In genomic region chr12:54040148-54040494, GRCh38 we compare ENCODE assay signal across 14 cellular contexts. TPM values are rescaled to one million over a fixed set of nuclear protein-coding genes. Genes with fewer than 3 reads are reported as not detected.
A peak's percentile ranks its signal among the peaks of the same experiment; 100 is the strongest.
DNase-seq lines count a peak whose midpoint lies in the region; ATAC-seq and TF ChIP-seq lines count a peak whose summit lies in the region.
"Had no signal": no experiment of that assay in that cellular context is flagged by ENCODE, and none has a peak within 500 bp of the region (broad histone marks: within the 10 kb centered on the region; RNA-seq: fewer than 3 reads in every experiment).

No MANE protein-coding gene starts in this region.

- DNase-seq in ELR (ENCODE audit: low read depth), result peak; percentile 27
- DNase-seq in cerebellar cortex (ENCODE audit: low spot score), result peak; percentile 68
- DNase-seq in sciatic nerve (ENCODE audit: low spot score), result peak; percentile 54
- DNase-seq in RWPE1 (ENCODE audit: low spot score), result no peak
- DNase-seq in body of pancreas, result no peak
- no peak for DNase-seq in activated CD4-positive, alpha-beta T cell treated with anti-CD3 and anti-CD28 coated beads, Interleukin-2, amount 10 ng/mL, durations not matched to agents 7 days and 5 days
- DNase-seq in SHP77 (lab: John Stamatoyannopoulos, UW), result no peak
- DNase-seq: CD4-positive, CD25-positive, alpha-beta regulatory T cell; NCI-H345; sigmoid colon had no signal

- TF ChIP-seq CTCF in RWPE1 (conservative IDR thresholded peaks at IDR 0.05; ENCODE audit: low read depth) (no peak), body of pancreas (IDR thresholded peaks at IDR 0.05) (no peak)

- CTCF ChIA-PET in RWPE1 (lab: Yijun Ruan, JAX), result no interaction called here
- CTCF ChIA-PET in activated CD4-positive, alpha-beta T cell treated with anti-CD3 and anti-CD28 coated beads, Interleukin-2, amount 10 ng/mL, durations not matched to agents 7 days and 5 days (lab: Charles Lee), result interaction anchor here (1.8 kb wide), 2 partner anchors 23 to 99 kb away, joined by 5 to 6 read pairs; no protein-coding TSS in a partner anchor

- TF ChIP-seq RAD21 in Ishikawa (IDR thresholded peaks at IDR 0.05; ENCODE audit: low read depth), result no peak

- TF ChIP-seq EP300 in Ishikawa (IDR thresholded peaks at IDR 0.05; ENCODE audit: borderline replicate concordance), result no peak

- H3K4me3 ChIP-seq in body of pancreas, result no peak overlapping the region
- H3K4me3 ChIP-seq: sigmoid colon had no signal

- intact Hi-C loops in sciatic nerve (cut with DNase I) (no loop called here), body of pancreas (cut with DNase I) (no loop called here)

- no peak overlapping the region for H3K27ac Mint-ChIP-seq in activated CD4-positive, alpha-beta T cell treated with anti-CD3 and anti-CD28 coated beads, Interleukin-2, amount 10 ng/mL, durations not matched to agents 7 days and 5 days
- H3K27ac Mint-ChIP-seq: activated naive CD4-positive, alpha-beta T cell treated with anti-CD3 and anti-CD28 coated beads, Interleukin-2, amount 50 U/mL, for 24 hours had no signal

- TF ChIP-seq POLR2A in body of pancreas (IDR thresholded peaks at IDR 0.05), result no peak

- POLR2A ChIA-PET in RWPE1 (lab: Yijun Ruan, JAX; ENCODE audit: low non-redundant PET), result no interaction called here
- POLR2A ChIA-PET in activated CD4-positive, alpha-beta T cell treated with anti-CD3 and anti-CD28 coated beads, Interleukin-2, amount 10 ng/mL, durations not matched to agents 7 days and 5 days (lab: Charles Lee), result no interaction called here

- H3K9me3 ChIP-seq in body of pancreas, result no peaks in the 10 kb centered on the region
- H3K9me3 ChIP-seq: sigmoid colon had no signal

- peaks cover 3 to 16% of the 10 kb centered on the region in 2 donors for H3K27me3 ChIP-seq in body of pancreas

- no peaks in the 10 kb centered on the region for H3K9me3 Mint-ChIP-seq in activated CD4-positive, alpha-beta T cell treated with anti-CD3 and anti-CD28 coated beads, Interleukin-2, amount 10 ng/mL, durations not matched to agents 7 days and 5 days
- H3K9me3 Mint-ChIP-seq: activated naive CD4-positive, alpha-beta T cell treated with anti-CD3 and anti-CD28 coated beads, Interleukin-2, amount 50 U/mL, for 24 hours had no signal

- H3K4me3 Mint-ChIP-seq in activated CD4-positive, alpha-beta T cell treated with anti-CD3 and anti-CD28 coated beads, Interleukin-2, amount 10 ng/mL, durations not matched to agents 7 days and 5 days, result no peak overlapping the region
- H3K4me3 Mint-ChIP-seq: activated naive CD4-positive, alpha-beta T cell treated with anti-CD3 and anti-CD28 coated beads, Interleukin-2, amount 50 U/mL, for 24 hours had no signal

- WGBS in body of pancreas, 2 donors, result 29 to 38% methylated on average over 4 of the region's 4 CpGs

- peaks cover 11% of the 10 kb centered on the region for H3K4me1 Mint-ChIP-seq in activated CD4-positive, alpha-beta T cell treated with anti-CD3 and anti-CD28 coated beads, Interleukin-2, amount 10 ng/mL, durations not matched to agents 7 days and 5 days

- peak; percentile 78 for ATAC-seq in sciatic nerve
- no peak for ATAC-seq in body of pancreas

- no peaks in the 10 kb centered on the region for H3K4me1 ChIP-seq in body of pancreas
- H3K4me1 ChIP-seq: sigmoid colon had no signal

- H3K27ac ChIP-seq in RWPE1 (no peak overlapping the region), body of pancreas (no peak overlapping the region)

- no peaks in the 10 kb centered on the region for H3K36me3 ChIP-seq in body of pancreas (replicated peaks in 1 of 2; ENCODE audit: insufficient read depth in 1 of 2, low read depth in 2 of 2)
- H3K36me3 ChIP-seq: sigmoid colon had no signal

- H3K36me3 Mint-ChIP-seq in activated CD4-positive, alpha-beta T cell treated with anti-CD3 and anti-CD28 coated beads, Interleukin-2, amount 10 ng/mL, durations not matched to agents 7 days and 5 days (ENCODE audit: low read depth), result no peaks in the 10 kb centered on the region
- H3K36me3 Mint-ChIP-seq: activated naive CD4-positive, alpha-beta T cell treated with anti-CD3 and anti-CD28 coated beads, Interleukin-2, amount 50 U/mL, for 24 hours; CD4-positive, CD25-positive, alpha-beta regulatory T cell had no signal

- H3K27me3 Mint-ChIP-seq in activated CD4-positive, alpha-beta T cell treated with anti-CD3 and anti-CD28 coated beads, Interleukin-2, amount 10 ng/mL, durations not matched to agents 7 days and 5 days, result peaks cover 95% of the 10 kb centered on the region

TF ChIP-seq in Ishikawa, 13 proteins besides CTCF, POLR2A, EP300 and RAD21:
- TF ChIP-seq FOXM1 (IDR thresholded peaks at IDR 0.05; ENCODE audit: borderline replicate concordance, low read depth), result no peak
- peak; percentile 87 for TF ChIP-seq USF1 (IDR thresholded peaks at IDR 0.05)

RNA-seq across cellular contexts. Expression of gene HOXC5, which starts 7.3 kb away (rescaled TPM):
- total RNA-seq in sciatic nerve, result 5.6 TPM
- not detected for total RNA-seq in body of pancreas
- total RNA-seq in activated CD4-positive, alpha-beta T cell treated with anti-CD3 and anti-CD28 coated beads, Interleukin-2, amount 10 ng/mL, durations not matched to agents 7 days and 5 days, result not detected
- total RNA-seq: CD4-positive, CD25-positive, alpha-beta regulatory T cell; chondrocyte had no signal

RNA-seq across cellular contexts. Expression of gene HOXC6, which starts 11.9 kb away (rescaled TPM):
- total RNA-seq in sciatic nerve, result 35.3 TPM
- total RNA-seq in body of pancreas, result not detected
- total RNA-seq in activated CD4-positive, alpha-beta T cell treated with anti-CD3 and anti-CD28 coated beads, Interleukin-2, amount 10 ng/mL, durations not matched to agents 7 days and 5 days, result not detected
- total RNA-seq: CD4-positive, CD25-positive, alpha-beta regulatory T cell; chondrocyte; sigmoid colon had no signal

RNA-seq across cellular contexts. Expression of gene HOXC4, which starts 13.5 kb away (rescaled TPM):
- total RNA-seq in sciatic nerve, result 23.6 TPM
- not detected for total RNA-seq in body of pancreas
- total RNA-seq in activated CD4-positive, alpha-beta T cell treated with anti-CD3 and anti-CD28 coated beads, Interleukin-2, amount 10 ng/mL, durations not matched to agents 7 days and 5 days, result not detected
- total RNA-seq: chondrocyte had no signal

RNA-seq across cellular contexts. Expression of gene HOXC8, which starts 31.3 kb away (rescaled TPM):
- 7.0 TPM for total RNA-seq in sciatic nerve
- not detected for total RNA-seq in body of pancreas
- not detected for total RNA-seq in activated CD4-positive, alpha-beta T cell treated with anti-CD3 and anti-CD28 coated beads, Interleukin-2, amount 10 ng/mL, durations not matched to agents 7 days and 5 days
- total RNA-seq: CD4-positive, CD25-positive, alpha-beta regulatory T cell; chondrocyte; fibroblast of lung; sigmoid colon had no signal

RNA-seq across cellular contexts. Expression of gene HOXC9, which starts 40.2 kb away (rescaled TPM):
- total RNA-seq in sciatic nerve (10.2 TPM), body of pancreas (not detected)
- total RNA-seq in activated CD4-positive, alpha-beta T cell treated with anti-CD3 and anti-CD28 coated beads, Interleukin-2, amount 10 ng/mL, durations not matched to agents 7 days and 5 days, result not detected
- total RNA-seq: CD4-positive, CD25-positive, alpha-beta regulatory T cell; chondrocyte; fibroblast of lung; sigmoid colon had no signal

Comparison
In these comparisons a context has a peak if more than half of its experiments do, and no peak if none do; other contexts are left out.
1. DNase-seq: peak in ELR (single experiment), cerebellar cortex (single experiment) and sciatic nerve (single experiment); none in RWPE1 (single experiment), body of pancreas (0 of 4), activated CD4-positive, alpha-beta T cell treated with anti-CD3 and anti-CD28 coated beads, Interleukin-2, amount 10 ng/mL, durations not matched to agents 7 days and 5 days (single experiment) and SHP77 (0 of 2).
2. RNA of gene HOXC6, which starts 11.9 kb away (total RNA-seq): 35.3 TPM in sciatic nerve (single experiment); not detected in body of pancreas and not detected in activated CD4-positive, alpha-beta T cell treated with anti-CD3 and anti-CD28 coated beads, Interleukin-2, amount 10 ng/mL, durations not matched to agents 7 days and 5 days; every median in the first group is over 10 times any median in the second.
3. RNA of gene HOXC4, which starts 13.5 kb away (total RNA-seq): 23.6 TPM in sciatic nerve (single experiment); not detected in activated CD4-positive, alpha-beta T cell treated with anti-CD3 and anti-CD28 coated beads, Interleukin-2, amount 10 ng/mL, durations not matched to agents 7 days and 5 days and not detected in body of pancreas; every median in the first group is over 10 times any median in the second.